ENCODE assay signal across 8 cellular contexts in the genomic region with DNA sequence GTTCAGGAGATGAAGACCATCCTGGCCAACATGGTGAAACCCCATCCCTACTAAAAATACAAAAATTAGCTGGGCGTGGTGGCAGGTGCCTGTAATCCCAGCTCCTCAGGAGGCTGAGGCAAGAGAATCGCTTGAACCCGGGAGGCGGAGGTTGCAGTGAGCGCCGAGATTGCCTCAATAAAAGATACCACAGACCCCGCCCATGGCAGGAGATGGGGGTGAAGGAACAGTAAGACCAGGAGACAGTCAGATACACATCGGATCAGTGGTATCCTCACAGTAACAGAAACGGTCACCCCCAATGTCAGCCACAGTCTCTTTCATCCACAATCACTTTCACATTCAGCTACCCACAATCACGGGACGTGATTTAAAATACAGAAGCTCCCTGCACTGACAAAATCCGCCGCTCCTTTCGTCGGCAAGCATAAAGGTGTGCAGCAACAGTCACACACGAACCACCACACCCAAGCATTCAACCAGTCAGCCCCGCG. TPM values are rescaled to one million over a fixed set of nuclear protein-coding genes. Genes with fewer than 3 reads are reported as not detected.
DNase-seq lines count a peak whose midpoint lies in the region; ATAC-seq, FAIRE-seq and TF ChIP-seq lines count a peak whose summit lies in the region.
"Not testable (repeated sequence)": the region's sequence is repeated elsewhere in the genome, so short reads cannot be mapped to it uniquely, and the experiment has no call there.

No MANE protein-coding gene starts in this region.

- ATAC-seq in GM18909 (IDR thresholded peaks at IDR 0.05; ENCODE audit: poor library complexity, unreplicated experiment) (peak; percentile 32), HG02763 (IDR thresholded peaks at IDR 0.05; ENCODE audit: unreplicated experiment) (peak; percentile 4)

- not testable (repeated sequence) for FAIRE-seq in kidney (lab: Jason Lieb, UNC)

- H3K9me3 Mint-ChIP-seq in dendritic cell treated with granulocyte-macrophage colony-stimulating factor and Interleukin-4, amounts not matched to agents 40 ng/mL and 50 ng/mL, for 4 days, result peaks cover 24% of the 10 kb centered on the region

- H3K4me1 Mint-ChIP-seq in dendritic cell treated with granulocyte-macrophage colony-stimulating factor and Interleukin-4, amounts not matched to agents 40 ng/mL and 50 ng/mL, for 4 days (ENCODE audit: low read depth), result not testable (repeated sequence)

- H3K27me3 ChIP-seq in MG63; prostate gland (replicated peaks; ENCODE audit: insufficient read depth): not testable (repeated sequence)

- H3K27me3 Mint-ChIP-seq in dendritic cell treated with granulocyte-macrophage colony-stimulating factor and Interleukin-4, amounts not matched to agents 40 ng/mL and 50 ng/mL, for 4 days, result not testable (repeated sequence)

- H3K27ac Mint-ChIP-seq in dendritic cell treated with granulocyte-macrophage colony-stimulating factor and Interleukin-4, amounts not matched to agents 40 ng/mL and 50 ng/mL, for 4 days, result peak overlapping the region; percentile 98

- TF ChIP-seq POLR2A in prostate gland (IDR thresholded peaks at IDR 0.05), result not testable (repeated sequence)

- peaks cover 30% of the 10 kb centered on the region for H3K9me3 ChIP-seq in MG63
- not testable (repeated sequence) for H3K9me3 ChIP-seq in kidney (ENCODE audit: control insufficient read depth in 1 of 2, low read length in 2 of 2); prostate gland

- H3K36me3 Mint-ChIP-seq in dendritic cell treated with granulocyte-macrophage colony-stimulating factor and Interleukin-4, amounts not matched to agents 40 ng/mL and 50 ng/mL, for 4 days (ENCODE audit: low read depth), result peaks cover 13% of the 10 kb centered on the region

- TF ChIP-seq CTCF in 22Rv1 (IDR thresholded peaks at IDR 0.05); kidney (IDR thresholded peaks at IDR 0.05; ENCODE audit: borderline replicate concordance, extremely low read depth, insufficient read depth); prostate gland (IDR thresholded peaks at IDR 0.05): not testable (repeated sequence)

- peak overlapping the region; percentile 85 for H3K4me3 ChIP-seq in MG63
- peak overlapping the region; percentile 98 for H3K4me3 ChIP-seq in kidney (ENCODE audit: low read length in 2 of 2)
- H3K4me3 ChIP-seq in prostate gland, result peak overlapping the region; percentile 51 to 62

- H3K4me1 ChIP-seq in kidney (ENCODE audit: control insufficient read depth in 1 of 2, insufficient read depth in 1 of 2, low read depth in 1 of 2, low read length in 2 of 2); prostate gland (replicated peaks): not testable (repeated sequence)

- H3K4me3 Mint-ChIP-seq in dendritic cell treated with granulocyte-macrophage colony-stimulating factor and Interleukin-4, amounts not matched to agents 40 ng/mL and 50 ng/mL, for 4 days, result peak overlapping the region; percentile 98

- not testable (repeated sequence) for DNase-seq in MG63; kidney; prostate gland (ENCODE audit: low spot score)
- peak; percentile 44 for DNase-seq in activated CD4-positive, alpha-beta T cell treated with anti-CD3 and anti-CD28 coated beads for 48 hours

- 6% methylated on average over 18 of the region's 18 CpGs for WGBS in prostate gland

- H3K9ac ChIP-seq in kidney (ENCODE audit: low read length in 2 of 2), result peak overlapping the region; percentile 93 to 97

- H3K36me3 ChIP-seq in MG63, result peaks cover 22% of the 10 kb centered on the region
- peaks cover 10 to 12% of the 10 kb centered on the region in 2 donors for H3K36me3 ChIP-seq in kidney (ENCODE audit: control insufficient read depth in 1 of 2, insufficient read depth in 2 of 2, low read length in 2 of 2)
- H3K36me3 ChIP-seq in prostate gland, result not testable (repeated sequence)

- H3K27ac ChIP-seq in 22Rv1, result peak overlapping the region; percentile 85
- H3K27ac ChIP-seq in kidney (ENCODE audit: low read depth in 2 of 2, low read length in 2 of 2), result peak overlapping the region; percentile 91 to 92
- H3K27ac ChIP-seq in prostate gland, result peak overlapping the region; percentile 78 to 84

- intact Hi-C loops in dendritic cell treated with granulocyte-macrophage colony-stimulating factor and Interleukin-4, amounts not matched to agents 40 ng/mL and 50 ng/mL, for 4 days (cut with micrococcal nuclease), result loop anchor here (2.0 to 5.0 kb wide), 5 partner anchors 36 to 532 kb away; a partner anchor contains a TSS
- intact Hi-C loops in kidney (cut with DNase I), result not testable (repeated sequence)
- intact Hi-C loops in prostate gland (cut with DNase I), result loop anchor here (5.0 to 10.0 kb wide), 3 partner anchors 38 to 284 kb away; a partner anchor contains a TSS

RNA-seq across cellular contexts. Expression of a gene that starts 0.5 kb away (rescaled TPM):
- total RNA-seq in MG63 (2014; rRNA removed; shearing (Covaris generic); ENCODE audit: low replicate concordance), result 3.4 and 5.9 TPM in 2 replicates
- 8.2 TPM for total RNA-seq in kidney
- 3.6 TPM for polyA plus RNA-seq in kidney (ENCODE audit: insufficient read depth, low read depth, low replicate concordance)
- total RNA-seq in prostate gland, result 10 to 100 TPM; 10.7 to 15.0 TPM
